5 cellular contexts compared by ENCODE assay signal in genomic region chr1:179694530-179694929, GRCh38. TPM values are rescaled to one million over a fixed set of nuclear protein-coding genes. Genes with fewer than 3 reads are reported as not detected.
"Had no signal": no experiment of that assay in that cellular context is flagged by ENCODE, and none has a peak within 500 bp of the region (broad histone marks: within the 10 kb centered on the region; RNA-seq: fewer than 3 reads in every experiment).

No MANE protein-coding gene starts in this region.

RNA-seq across cellular contexts. Expression of gene FAM163A, which starts 48.6 kb away (rescaled TPM):
- total RNA-seq: HT1080; LHCN-M2; SK-MEL-5; T-helper 2 cell treated with Interferon-gamma antibody and Interleukin-4, amounts not matched to agents 100 ng/mL and 5 ng/mL, for 36 hours had no signal
- polyA plus RNA-seq: IgD-negative memory B cell had no signal
